Comparison of ENCODE assay signal across 8 cellular contexts in the genomic region with DNA sequence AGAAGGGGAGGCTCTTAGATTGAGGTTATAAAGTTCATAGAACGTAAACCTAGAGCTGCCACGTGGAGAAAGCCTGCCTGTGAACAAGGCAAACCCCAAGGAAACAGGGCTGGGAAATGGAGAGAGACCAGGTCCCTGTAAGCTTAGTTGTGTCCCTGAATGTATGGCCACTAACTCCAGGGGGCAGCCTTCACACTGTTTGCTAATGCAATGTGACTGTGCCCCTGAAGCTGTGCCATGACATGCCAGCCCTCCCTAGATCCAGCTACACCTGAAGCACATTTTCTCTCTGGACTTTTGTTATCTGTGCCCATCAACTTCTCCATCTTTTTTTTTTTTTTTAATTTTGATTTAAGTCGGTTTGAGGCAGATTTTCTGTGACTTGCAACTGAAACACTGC.
DNase-seq lines count a peak whose midpoint lies in the region; TF ChIP-seq lines count a peak whose summit lies in the region.

No MANE protein-coding gene starts in this region.

- peak; percentile 21 for DNase-seq in A172 (ENCODE audit: low spot score)
- peak; percentile 4 for DNase-seq in NCI-H82 treated with DMSO at 0.1 percent for 48 hours (lab: John Stamatoyannopoulos, UW; ENCODE audit: unreplicated experiment)
- DNase-seq in chondrocyte (ENCODE audit: low spot score): no peak
- DNase-seq in spleen: no peak
- DNase-seq in activated CD4-positive, CD25-positive, alpha-beta regulatory T cell (lab: John Stamatoyannopoulos, UW): no peak
- no peak for DNase-seq in NCI-H2196 (lab: John Stamatoyannopoulos, UW; ENCODE audit: unreplicated experiment)
- DNase-seq in esophagus squamous epithelium (lab: John Stamatoyannopoulos, UW): no peak

- peaks cover 2% of the 10 kb centered on the region for H3K27me3 Mint-ChIP-seq in chondrocyte (ENCODE audit: low read depth)

- H3K27me3 ChIP-seq in spleen (replicated peaks in 1 of 7): no peaks in the 10 kb centered on the region
- H3K27me3 ChIP-seq in esophagus squamous epithelium: no peaks in the 10 kb centered on the region

- H3K27ac ChIP-seq in spleen (no peak overlapping the region), esophagus squamous epithelium (no peak overlapping the region)

- WGBS in spleen, 5 donors: 63 to 78% (median 74%) methylated on average over 3 of the region's 3 CpGs
- WGBS in esophagus squamous epithelium, 2 donors: 64 to 68% methylated on average over 2 to 3 of the region's 3 CpGs

- no peaks in the 10 kb centered on the region for H3K36me3 ChIP-seq in spleen
- H3K36me3 ChIP-seq in esophagus squamous epithelium: no peaks in the 10 kb centered on the region

- intact Hi-C loops in spleen (cut with DNase I; ENCODE audit: low total_unique reads): no loop called here
- intact Hi-C loops in esophagus squamous epithelium (cut with DNase I): no loop called here

- no peaks in the 10 kb centered on the region for H3K36me3 Mint-ChIP-seq in chondrocyte (ENCODE audit: low read depth)

- H3K9me3 ChIP-seq in spleen (no peaks in the 10 kb centered on the region), esophagus squamous epithelium (no peaks in the 10 kb centered on the region)

- TF ChIP-seq POLR2A in spleen (IDR thresholded peaks at IDR 0.05): no peak
- TF ChIP-seq POLR2A in esophagus squamous epithelium (IDR thresholded peaks at IDR 0.05): no peak

- no peaks in the 10 kb centered on the region for H3K9me3 Mint-ChIP-seq in chondrocyte (ENCODE audit: low read depth)

- no peak overlapping the region for H3K4me3 ChIP-seq in spleen
- no peak overlapping the region for H3K4me3 ChIP-seq in esophagus squamous epithelium

- TF ChIP-seq CTCF in GM12872 (IDR thresholded peaks at IDR 0.05; ENCODE audit: insufficient read depth, low read depth, low read length) (peak; percentile 74), chondrocyte (IDR thresholded peaks at IDR 0.05) (peak; percentile 67), spleen (IDR thresholded peaks at IDR 0.05 in 8 of 11, conservative IDR thresholded peaks at IDR 0.05 in 3 of 11) (peak in 9 of 11 experiments; percentile 13 to 55 (median 40)), esophagus squamous epithelium (IDR thresholded peaks at IDR 0.05) (peak in 2 of 6 experiments; percentile 18 to 36)

- H3K27ac Mint-ChIP-seq in chondrocyte (ENCODE audit: unreplicated experiment): no peak overlapping the region

- peaks cover 12% of the 10 kb centered on the region for H3K4me1 Mint-ChIP-seq in chondrocyte (ENCODE audit: low read depth)

- H3K4me3 Mint-ChIP-seq in chondrocyte (ENCODE audit: unreplicated experiment): no peak overlapping the region

- H3K4me1 ChIP-seq in spleen: peaks cover 0 to 23% (median 7%) of the 10 kb centered on the region in 6 donors
- H3K4me1 ChIP-seq in esophagus squamous epithelium: peaks cover 0 to 23% (median 2%) of the 10 kb centered on the region in 3 donors

Comparison
In these comparisons a context has a peak if more than half of its experiments do, and no peak if none do; other contexts are left out.
1. DNase-seq: peak in A172 (single experiment) and NCI-H82 treated with DMSO at 0.1 percent for 48 hours (single experiment); none in chondrocyte (single experiment), spleen (single experiment), activated CD4-positive, CD25-positive, alpha-beta regulatory T cell (0 of 4), NCI-H2196 (single experiment) and esophagus squamous epithelium (single experiment).